In the genomic region with DNA sequence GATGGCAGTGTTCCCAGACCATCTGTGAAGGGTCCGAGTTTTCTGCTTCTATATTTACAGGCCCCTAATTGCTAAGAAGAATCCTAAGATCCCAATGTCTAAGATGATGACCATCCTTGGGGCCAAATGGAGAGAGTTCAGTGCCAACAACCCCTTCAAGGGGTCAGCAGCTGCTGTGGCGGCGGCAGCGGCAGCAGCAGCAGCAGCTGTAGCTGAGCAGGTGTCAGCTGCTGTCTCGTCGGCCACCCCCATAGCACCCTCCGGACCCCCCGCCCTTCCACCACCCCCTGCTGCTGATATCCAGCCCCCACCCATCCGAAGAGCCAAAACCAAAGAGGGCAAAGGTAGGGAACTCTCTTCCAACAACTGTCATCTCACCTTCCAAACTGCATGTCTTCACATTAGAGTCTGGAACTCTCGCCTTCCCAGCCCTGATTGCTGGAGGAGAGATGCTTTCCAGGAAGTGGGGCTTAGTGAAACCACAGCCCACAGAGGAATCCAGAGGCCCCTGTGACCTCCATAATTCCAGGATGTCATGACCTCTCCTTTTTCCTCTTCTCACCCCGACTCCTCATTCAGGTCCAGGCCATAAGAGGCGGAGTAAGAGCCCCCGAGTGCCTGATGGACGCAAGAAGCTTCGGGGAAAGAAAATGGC, we compare ENCODE assay signal across 17 cellular contexts.
"Had no signal": no experiment of that assay in that cellular context is flagged by ENCODE, and none has a peak within 500 bp of the region (broad histone marks: within the 10 kb centered on the region; RNA-seq: fewer than 3 reads in every experiment).

No MANE protein-coding gene starts in this region.

- ATAC-seq: activated CD4-positive, CD25-positive, alpha-beta regulatory T cell treated with anti-CD3 and anti-CD28 coated beads, Interleukin-2, amount 50 U/mL, for 24 hours; gastroesophageal sphincter; sciatic nerve had no signal

- H3K9me3 Mint-ChIP-seq: activated T-helper 2 cell treated with anti-CD3 and anti-CD28 coated beads, Interferon-gamma antibody, Interleukin-2, Interleukin-4, amounts not matched to agents 10 μg/mL and 5 μg/mL and 100 μg/mL, durations not matched to agents 14 hours and 24 hours and 36 hours; dendritic cell treated with granulocyte-macrophage colony-stimulating factor and Interleukin-4, amounts not matched to agents 40 ng/mL and 50 ng/mL, for 4 days; mesothelial cell of epicardium had no signal

- H3K9me3 ChIP-seq: breast epithelium, gastroesophageal sphincter, ovary, spleen, uterus had no signal

- H3K27ac ChIP-seq: breast epithelium, gastroesophageal sphincter, ovary, spleen, uterus had no signal

- H3K4me3 Mint-ChIP-seq: dendritic cell treated with granulocyte-macrophage colony-stimulating factor and Interleukin-4, amounts not matched to agents 40 ng/mL and 50 ng/mL, for 4 days; mesothelial cell of epicardium had no signal

- DNase-seq: activated CD4-positive, alpha-beta T cell treated with anti-CD3 and anti-CD28 coated beads, Interleukin-2, amount 50 U/mL, for 1 hour; activated CD8-positive, alpha-beta memory T cell treated with anti-CD3 and anti-CD28 coated beads for 24 hours; activated T-cell treated with anti-CD3 and anti-CD28 coated beads for 4 hours; aorta; erythroblast; ovary; spleen; T-helper 9 cell; uterus had no signal

- H3K27ac Mint-ChIP-seq: activated T-helper 2 cell treated with anti-CD3 and anti-CD28 coated beads, Interferon-gamma antibody, Interleukin-2, Interleukin-4, amounts not matched to agents 10 μg/mL and 5 μg/mL and 100 μg/mL, durations not matched to agents 14 hours and 24 hours and 36 hours; dendritic cell treated with granulocyte-macrophage colony-stimulating factor and Interleukin-4, amounts not matched to agents 40 ng/mL and 50 ng/mL, for 4 days; mesothelial cell of epicardium had no signal

- H3K4me1 Mint-ChIP-seq: mesothelial cell of epicardium had no signal

- H3K27me3 ChIP-seq: breast epithelium, gastroesophageal sphincter, ovary, spleen, uterus had no signal

- H3K36me3 ChIP-seq: breast epithelium, ovary, uterus had no signal

- H3K4me3 ChIP-seq: breast epithelium, gastroesophageal sphincter, lung, ovary, spleen, uterus had no signal

- H3K27me3 Mint-ChIP-seq: dendritic cell treated with granulocyte-macrophage colony-stimulating factor and Interleukin-4, amounts not matched to agents 40 ng/mL and 50 ng/mL, for 4 days had no signal
